1 cellular context compared by ENCODE assay signal in the genomic region with DNA sequence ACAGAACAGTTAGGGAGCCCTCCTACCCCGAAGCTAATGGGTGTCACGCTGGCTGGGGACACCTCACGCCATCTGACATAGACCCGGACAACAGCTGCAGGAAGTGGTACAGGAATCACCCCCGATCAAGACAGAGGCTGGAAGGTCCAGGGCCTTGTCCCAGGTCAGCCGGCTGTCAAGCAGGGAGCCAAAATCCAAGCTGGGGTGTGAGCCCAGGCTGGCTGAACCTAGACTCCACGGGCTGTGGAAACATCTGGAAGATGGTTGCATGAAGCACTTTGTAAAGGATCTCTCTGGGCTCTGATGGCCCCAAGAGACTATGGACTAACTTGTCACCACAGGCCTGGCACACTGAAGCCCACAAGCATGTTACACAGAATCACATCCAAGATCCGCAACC.
TF ChIP-seq lines count a peak whose summit lies in the region.

No MANE protein-coding gene starts in this region.

TF ChIP-seq in IMR-90, 13 proteins besides CTCF, POLR2A, EP300 and RAD21 (continued from another document):
- TF ChIP-seq, protein P1, sequence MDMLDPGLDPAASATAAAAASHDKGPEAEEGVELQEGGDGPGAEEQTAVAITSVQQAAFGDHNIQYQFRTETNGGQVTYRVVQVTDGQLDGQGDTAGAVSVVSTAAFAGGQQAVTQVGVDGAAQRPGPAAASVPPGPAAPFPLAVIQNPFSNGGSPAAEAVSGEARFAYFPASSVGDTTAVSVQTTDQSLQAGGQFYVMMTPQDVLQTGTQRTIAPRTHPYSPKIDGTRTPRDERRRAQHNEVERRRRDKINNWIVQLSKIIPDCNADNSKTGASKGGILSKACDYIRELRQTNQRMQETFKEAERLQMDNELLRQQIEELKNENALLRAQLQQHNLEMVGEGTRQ (IDR thresholded peaks at IDR 0.05; ENCODE audit: low read depth, low read length): no peak
- TF ChIP-seq FOS (IDR thresholded peaks at IDR 0.05; ENCODE audit: low read depth, low read length) (no peak), MAFK (IDR thresholded peaks at IDR 0.05; ENCODE audit: low read depth, low read length) (no peak), MAZ (IDR thresholded peaks at IDR 0.05; ENCODE audit: borderline replicate concordance, low read depth, low read length) (no peak), RFX5 (IDR thresholded peaks at IDR 0.05; ENCODE audit: low read depth, low read length) (no peak), BHLHE40 (IDR thresholded peaks at IDR 0.05; ENCODE audit: low read depth, low read length) (no peak), CHD1 (IDR thresholded peaks at IDR 0.05; ENCODE audit: low read depth, low read length) (no peak), CEBPB (IDR thresholded peaks at IDR 0.05; ENCODE audit: low read depth, low read length) (no peak)
- TF ChIP-seq, protein P2, sequence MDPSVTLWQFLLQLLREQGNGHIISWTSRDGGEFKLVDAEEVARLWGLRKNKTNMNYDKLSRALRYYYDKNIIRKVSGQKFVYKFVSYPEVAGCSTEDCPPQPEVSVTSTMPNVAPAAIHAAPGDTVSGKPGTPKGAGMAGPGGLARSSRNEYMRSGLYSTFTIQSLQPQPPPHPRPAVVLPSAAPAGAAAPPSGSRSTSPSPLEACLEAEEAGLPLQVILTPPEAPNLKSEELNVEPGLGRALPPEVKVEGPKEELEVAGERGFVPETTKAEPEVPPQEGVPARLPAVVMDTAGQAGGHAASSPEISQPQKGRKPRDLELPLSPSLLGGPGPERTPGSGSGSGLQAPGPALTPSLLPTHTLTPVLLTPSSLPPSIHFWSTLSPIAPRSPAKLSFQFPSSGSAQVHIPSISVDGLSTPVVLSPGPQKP (IDR thresholded peaks at IDR 0.05; ENCODE audit: borderline replicate concordance, low read depth, low read length): no peak
